ENCODE assay signal across 17 cellular contexts in genomic region chr3:58798312-58798711, GRCh38.
DNase-seq lines count a peak whose midpoint lies in the region; ATAC-seq and TF ChIP-seq lines count a peak whose summit lies in the region.
"Had no signal": no experiment of that assay in that cellular context is flagged by ENCODE, and none has a peak within 500 bp of the region (broad histone marks: within the 10 kb centered on the region; RNA-seq: fewer than 3 reads in every experiment).

No MANE protein-coding gene starts in this region.

- H3K27me3 ChIP-seq in adipocyte (replicated peaks; ENCODE audit: control insufficient read depth, insufficient read depth, low read length) (no peaks in the 10 kb centered on the region), PC-9 (ENCODE audit: insufficient read depth, low read depth) (no peaks in the 10 kb centered on the region)
- H3K27me3 ChIP-seq: Peyer's patch had no signal

- POLR2A ChIA-PET in PC-9 (lab: Charles Lee; ENCODE audit: unreplicated experiment), result no interaction called here

- H3F3A ChIP-seq in PC-9 (ENCODE audit: insufficient read depth, low read depth), result no peaks in the 10 kb centered on the region

- peaks cover 6% of the 10 kb centered on the region for H3K4me1 ChIP-seq in adipocyte (ENCODE audit: control insufficient read depth, insufficient read depth, low read length)
- H3K4me1 ChIP-seq in PC-9 (replicated peaks; ENCODE audit: insufficient read depth), result no peaks in the 10 kb centered on the region
- H3K4me1 ChIP-seq: A549, Peyer's patch had no signal

- CTCF ChIA-PET in PC-9 (lab: Charles Lee), result interaction anchor here (0.6 kb wide), 1 partner anchor 213 kb away, joined by 4 read pairs; no protein-coding TSS in a partner anchor

- no peaks in the 10 kb centered on the region for H4K20me1 ChIP-seq in PC-9 (ENCODE audit: insufficient read depth)

- H3K79me2 ChIP-seq in PC-9 (ENCODE audit: low read depth), result no peaks in the 10 kb centered on the region

- no peak for TF ChIP-seq CTCF in PC-9 (conservative IDR thresholded peaks at IDR 0.05)

- intact Hi-C loops in PC-9 (cut with micrococcal nuclease; ENCODE audit: unreplicated experiment), result no loop called here

- H3K36me3 ChIP-seq in adipocyte (ENCODE audit: control insufficient read depth, insufficient read depth, low read length, severe bottlenecking) (no peaks in the 10 kb centered on the region), PC-9 (ENCODE audit: low read depth) (no peaks in the 10 kb centered on the region)
- H3K36me3 ChIP-seq: Peyer's patch had no signal

- H3K9me3 ChIP-seq in adipocyte (ENCODE audit: control insufficient read depth, low read length) (no peaks in the 10 kb centered on the region), PC-9 (ENCODE audit: insufficient read depth, low read depth) (no peaks in the 10 kb centered on the region)
- H3K9me3 ChIP-seq: A549, Peyer's patch had no signal

- H3K9ac ChIP-seq in adipocyte (ENCODE audit: low read length), result no peak overlapping the region

- BruUV-seq in PC-9 (replicated peaks; lab: Mats Ljungman, UMichigan), result no TSS peak

- H2AFZ ChIP-seq in PC-9, result no peak overlapping the region
- H2AFZ ChIP-seq: GM23338 had no signal

- no peaks in the 10 kb centered on the region for H3K9me2 ChIP-seq in PC-9 (ENCODE audit: insufficient read depth)

- ATAC-seq in GM18868 (IDR thresholded peaks at IDR 0.05; ENCODE audit: unreplicated experiment) (peak; percentile 68), HG02981 (IDR thresholded peaks at IDR 0.05; ENCODE audit: unreplicated experiment) (peak; percentile 57), GM21423 (IDR thresholded peaks at IDR 0.05; ENCODE audit: unreplicated experiment) (no peak), GM21717 (IDR thresholded peaks at IDR 0.05; ENCODE audit: unreplicated experiment) (no peak)
- ATAC-seq: A549, GM23338, SK-N-SH treated with all-trans-retinoic acid at 6 μM for 48 hours had no signal

- no peak overlapping the region for H3K4me3 ChIP-seq in adipocyte (ENCODE audit: low read length)
- H3K4me3 ChIP-seq in PC-9, result no peak overlapping the region
- H3K4me3 ChIP-seq: A549, GM23338, Peyer's patch had no signal

- H3K4me2 ChIP-seq in PC-9, result no peak overlapping the region
- H3K4me2 ChIP-seq: A549, GM23338 had no signal

- DNase-seq in CD1c-positive myeloid dendritic cell (ENCODE audit: extremely low spot score) (peak; percentile 7), adipocyte (ENCODE audit: low read depth) (peak; percentile 1), PC-9 (no peak), NCI-H510A treated with DMSO at 0.1 percent for 48 hours (lab: John Stamatoyannopoulos, UW) (no peak)
- DNase-seq: DMS53, NCI-H2107, NCI-H446 treated with DMSO at 0.1 percent for 48 hours, NCI-H82, Peyer's patch, SHP77 had no signal

- no peak overlapping the region for H3K27ac ChIP-seq in PC-9
- H3K27ac ChIP-seq: A549, Peyer's patch had no signal

Comparison
In these comparisons a context has a peak if more than half of its experiments do, and no peak if none do; other contexts are left out.
1. DNase-seq: peak in CD1c-positive myeloid dendritic cell (single experiment) and adipocyte (single experiment); none in PC-9 (0 of 2) and NCI-H510A treated with DMSO at 0.1 percent for 48 hours (single experiment).
2. ATAC-seq: peak in GM18868 (single experiment) and HG02981 (single experiment); none in GM21423 (single experiment) and GM21717 (single experiment).